In genomic region chrX:100625985-100626491, GRCh38 we compare ENCODE assay signal across 12 cellular contexts. TPM values are rescaled to one million over a fixed set of nuclear protein-coding genes. Genes with fewer than 3 reads are reported as not detected.
DNase-seq lines count a peak whose midpoint lies in the region; ATAC-seq and TF ChIP-seq lines count a peak whose summit lies in the region.
"Had no signal": no experiment of that assay in that cellular context is flagged by ENCODE, and none has a peak within 500 bp of the region (broad histone marks: within the 10 kb centered on the region; RNA-seq: fewer than 3 reads in every experiment).

No MANE protein-coding gene starts in this region.

- in situ Hi-C loops in transverse colon (cut with MboI; ENCODE audit: low pct_ligation_motif_present in 1 of 4, low pct_unique_long_range_greater_than_20kb in 1 of 4, low sequenced_read_pairs in 3 of 4) = no loop called here

- intact Hi-C loops in transverse colon (cut with DNase I; ENCODE audit: low total_unique reads) = no loop called here

- DNase-seq in GF-D8 (lab: John Stamatoyannopoulos, UW) (peak; percentile 0), NCI-H524 (lab: John Stamatoyannopoulos, UW) (no peak), transverse colon (no peak), smooth muscle cell (lab: John Stamatoyannopoulos, UW; ENCODE audit: unreplicated experiment) (no peak)
- DNase-seq in stimulated activated naive CD4-positive, alpha-beta T cell (lab: John Stamatoyannopoulos, UW) = no peak
- DNase-seq: NCI-H2029, thyroid gland had no signal

- TF ChIP-seq CTCF in SU-DHL-6 (IDR thresholded peaks at IDR 0.05; ENCODE audit: insufficient read depth, low read length, poor library complexity, severe bottlenecking) (no peak), transverse colon (IDR thresholded peaks at IDR 0.05) (no peak), smooth muscle cell (IDR thresholded peaks at IDR 0.05; ENCODE audit: borderline replicate concordance, insufficient read depth, poor library complexity, severe bottlenecking) (no peak)

- 59 to 65% methylated on average over 3 to 5 of the region's 5 CpGs for WGBS in transverse colon (ENCODE audit: low coverage in 1 of 2), 2 donors
- WGBS in smooth muscle cell (ENCODE audit: low lambda C conversion rate) = 85% methylated on average over 5 of the region's 5 CpGs

- H3K36me3 ChIP-seq in SU-DHL-6 (ENCODE audit: low read length) = no peaks in the 10 kb centered on the region
- no peaks in the 10 kb centered on the region for H3K36me3 ChIP-seq in transverse colon
- H3K36me3 ChIP-seq in smooth muscle cell (ENCODE audit: low read depth) = no peaks in the 10 kb centered on the region

- no peak for TF ChIP-seq EP300 in transverse colon (IDR thresholded peaks at IDR 0.05; ENCODE audit: low read depth)

- H3K9ac ChIP-seq in SU-DHL-6 (ENCODE audit: low read length) (no peak overlapping the region), smooth muscle cell (ENCODE audit: low read depth) (no peak overlapping the region)

- H3K4me1 ChIP-seq in transverse colon (no peaks in the 10 kb centered on the region), smooth muscle cell (ENCODE audit: low read depth) (no peaks in the 10 kb centered on the region)
- H3K4me1 ChIP-seq: thyroid gland had no signal

- peaks cover 5% of the 10 kb centered on the region; the same call in 1 of the 2 replicates for H3F3A ChIP-seq in SU-DHL-6 (ENCODE audit: insufficient read depth)
- H3F3A ChIP-seq in smooth muscle cell (ENCODE audit: low read depth) = no peaks in the 10 kb centered on the region

- H2AFZ ChIP-seq in SU-DHL-6 (ENCODE audit: low read depth, low read length, severe bottlenecking) (no peak overlapping the region), smooth muscle cell (ENCODE audit: low read depth) (no peak overlapping the region)

- H3K79me2 ChIP-seq in SU-DHL-6 (ENCODE audit: insufficient read depth, low read length) (no peaks in the 10 kb centered on the region), smooth muscle cell (ENCODE audit: low read depth) (no peaks in the 10 kb centered on the region)

- H3K9me2 ChIP-seq in SU-DHL-6 (replicated peaks; ENCODE audit: insufficient read depth, low read length) = no peaks in the 10 kb centered on the region

- H3K27ac ChIP-seq in SU-DHL-6 (ENCODE audit: low read depth, low read length) (no peak overlapping the region), transverse colon (no peak overlapping the region), smooth muscle cell (ENCODE audit: low read depth) (no peak overlapping the region)
- H3K27ac ChIP-seq: thyroid gland had no signal

- H4K20me1 ChIP-seq in SU-DHL-6 (ENCODE audit: low read depth, low read length) (no peaks in the 10 kb centered on the region), smooth muscle cell (ENCODE audit: low read depth) (no peaks in the 10 kb centered on the region)

- H3K27me3 ChIP-seq in SU-DHL-6 (ENCODE audit: low read length) = no peaks in the 10 kb centered on the region
- H3K27me3 ChIP-seq in transverse colon = no peaks in the 10 kb centered on the region
- H3K27me3 ChIP-seq in smooth muscle cell (ENCODE audit: low read depth) = no peaks in the 10 kb centered on the region
- H3K27me3 ChIP-seq: thyroid gland had no signal

- ATAC-seq in GM19372 (IDR thresholded peaks at IDR 0.05; ENCODE audit: low read depth, unreplicated experiment) = peak; percentile 89
- ATAC-seq in HG03066 (IDR thresholded peaks at IDR 0.05; ENCODE audit: low read depth, unreplicated experiment) = peak; percentile 93

- TF ChIP-seq POLR2A in transverse colon (IDR thresholded peaks at IDR 0.05) = no peak

- H3K4me3 ChIP-seq in SU-DHL-6 (ENCODE audit: insufficient read depth, low read length, poor library complexity, severe bottlenecking) (no peak overlapping the region), transverse colon (no peak overlapping the region), smooth muscle cell (no peak overlapping the region)
- H3K4me3 ChIP-seq: thyroid gland had no signal

- H3K9me3 ChIP-seq in SU-DHL-6 (ENCODE audit: insufficient read depth, low read length) (no peaks in the 10 kb centered on the region), transverse colon (no peaks in the 10 kb centered on the region), smooth muscle cell (replicated peaks; ENCODE audit: low read depth) (no peaks in the 10 kb centered on the region)
- H3K9me3 ChIP-seq: thyroid gland had no signal

- peak overlapping the region; percentile 10 for H3K4me2 ChIP-seq in SU-DHL-6 (ENCODE audit: low read depth, low read length, poor library complexity, severe bottlenecking)
- no peak overlapping the region for H3K4me2 ChIP-seq in smooth muscle cell

RNA-seq across cellular contexts. Expression of gene TSPAN6, which starts 10.6 kb away (rescaled TPM):
- total RNA-seq in transverse colon (100 to 1,000 TPM in 2 of 4 donors, 10 to 100 TPM in 2; 16.7 to 114 (median 70.3) TPM), smooth muscle cell (86.4 and 104 TPM in 2 replicates)
- 78.6 and 80.5 TPM in 2 replicates for polyA plus RNA-seq in smooth muscle cell

RNA-seq across cellular contexts. Expression of gene SRPX2, which starts 18.0 kb away (rescaled TPM):
- 10 to 100 TPM in 2 of 4 donors, 1 to 10 TPM in 2; 9.3 to 72.2 (median 13.1) TPM for total RNA-seq in transverse colon
- 118 and 151 TPM in 2 replicates for total RNA-seq in smooth muscle cell
- polyA plus RNA-seq in smooth muscle cell = 151 and 215 TPM in 2 replicates

RNA-seq across cellular contexts. Expression of gene TNMD, which starts 41.3 kb away (rescaled TPM):
- 1 to 10 TPM in 1 of 4 donors, under 1 TPM in 1, not detected in 2; 0.68 to 1.1 TPM for total RNA-seq in transverse colon
- total RNA-seq in smooth muscle cell = not detected in 2 replicates
- not detected in 2 replicates for polyA plus RNA-seq in smooth muscle cell
- total RNA-seq: fibroblast of lung, osteoblast had no signal
- polyA plus RNA-seq: fibroblast of lung had no signal
